In the genomic region with DNA sequence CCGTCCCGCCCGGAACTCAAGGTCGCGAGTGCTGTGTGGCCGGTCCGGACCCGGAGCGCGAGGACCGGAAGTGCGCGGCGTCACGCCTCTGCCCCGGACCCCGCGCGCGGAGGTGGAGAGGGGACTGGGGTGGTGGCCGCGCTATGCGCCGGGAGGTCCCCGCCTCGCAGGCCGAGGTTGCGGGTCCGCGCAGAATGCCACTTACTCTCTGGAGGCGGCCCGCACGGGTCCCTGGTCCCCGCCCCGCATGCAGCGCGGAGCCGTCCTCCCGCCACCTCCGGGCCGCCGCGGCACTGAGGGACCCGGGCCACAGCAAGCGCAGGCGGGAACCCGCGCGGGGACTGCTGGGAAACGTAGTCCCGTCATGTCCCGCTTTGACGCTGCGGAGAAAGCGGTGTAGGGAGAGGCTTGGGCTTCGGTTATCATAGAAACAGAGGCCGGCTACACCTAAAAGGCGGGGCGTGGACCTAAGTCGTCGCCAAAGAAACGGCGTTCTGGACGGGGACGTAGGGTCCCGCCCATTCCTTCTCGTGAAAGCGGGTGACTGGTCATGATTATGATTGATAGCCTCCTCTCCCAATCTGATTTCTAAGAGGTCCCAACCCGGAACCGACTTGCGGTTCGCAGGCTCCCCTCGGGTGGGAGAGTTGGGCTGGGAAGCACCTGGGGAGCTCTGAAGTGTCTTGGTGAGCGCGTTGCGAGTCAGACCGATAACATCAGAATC, we compare ENCODE assay signal across 8 cellular contexts. TPM values are rescaled to one million over a fixed set of nuclear protein-coding genes. Genes with fewer than 3 reads are reported as not detected.
A peak's percentile ranks its signal among the peaks of the same experiment; 100 is the strongest.
DNase-seq lines count a peak whose midpoint lies in the region; ATAC-seq and TF ChIP-seq lines count a peak whose summit lies in the region.

A gene (minus strand): TSS at position 295 of the 724 bp plus-strand sequence. CDS start 11,698 bp downstream, outside the sequence.

- peak; percentile 98 for DNase-seq in AG08396 (ENCODE audit: low spot score)
- peak; percentile 100 for DNase-seq in NCI-H2227 treated with DMSO at 0.1 percent for 48 hours (lab: John Stamatoyannopoulos, UW)
- peak; percentile 99 for DNase-seq in WTC11 (ENCODE audit: low spot score)
- peak; percentile 100 for DNase-seq in cardiac fibroblast (ENCODE audit: low read depth in 2 of 2)
- peak; percentile 93 for DNase-seq in iPS-NIHi11 (ENCODE audit: low spot score)

- in situ Hi-C loops in GM18951 (cut with MboI; ENCODE audit: low sequenced_read_pairs, unreplicated experiment) = no loop called here

- TF ChIP-seq CTCF in WTC11 (IDR thresholded peaks at IDR 0.05) (no peak), cardiac fibroblast (IDR thresholded peaks at IDR 0.05; ENCODE audit: low read depth, low read length) (no peak)

- no peaks in the 10 kb centered on the region for H3K36me3 Mint-ChIP-seq in WTC11

- peak within 1 kb of the TSS; percentile 45 for H3K27ac Mint-ChIP-seq in WTC11

- H3K9me3 Mint-ChIP-seq in WTC11 = no peaks in the 10 kb centered on the region

- peak; percentile 84 for ATAC-seq in HG03175 (IDR thresholded peaks at IDR 0.05; ENCODE audit: unreplicated experiment)
- ATAC-seq in WTC11 = peak; percentile 90

- CTCF ChIA-PET in WTC11 (lab: Charles Lee) = no interaction called here

- TF ChIP-seq POLR2A in GM18951 (IDR thresholded peaks at IDR 0.05; ENCODE audit: extremely low read depth, insufficient read depth, insufficient read length) = peak; percentile 86

- peak within 1 kb of the TSS; percentile 58 to 77 for H3K4me3 ChIP-seq in cardiac fibroblast (replicated peaks in 1 of 2; ENCODE audit: low read depth in 2 of 2, low read length in 2 of 2)
- peak within 1 kb of the TSS; percentile 49 to 87 (median 71) for H3K4me3 ChIP-seq in skin epidermis

- H3K4me1 Mint-ChIP-seq in WTC11 = peaks cover 13% of the 10 kb centered on the region

- H3K27ac ChIP-seq in skin epidermis = peak within 1 kb of the TSS; percentile 83 to 96 (median 92)

- POLR2A ChIA-PET in WTC11 (lab: Charles Lee) = interaction anchor here (0.7 kb wide), 1 partner anchor 17 kb away, joined by 3 read pairs; no protein-coding TSS in a partner anchor

- H3K27me3 Mint-ChIP-seq in WTC11 (ENCODE audit: low read depth) = no peaks in the 10 kb centered on the region

- peak within 1 kb of the TSS; percentile 85 for H3K4me3 Mint-ChIP-seq in WTC11

TF ChIP-seq in WTC11, 78 proteins besides CTCF, POLR2A, EP300 and RAD21 (continues in another document):
- TF ChIP-seq, protein P1, sequence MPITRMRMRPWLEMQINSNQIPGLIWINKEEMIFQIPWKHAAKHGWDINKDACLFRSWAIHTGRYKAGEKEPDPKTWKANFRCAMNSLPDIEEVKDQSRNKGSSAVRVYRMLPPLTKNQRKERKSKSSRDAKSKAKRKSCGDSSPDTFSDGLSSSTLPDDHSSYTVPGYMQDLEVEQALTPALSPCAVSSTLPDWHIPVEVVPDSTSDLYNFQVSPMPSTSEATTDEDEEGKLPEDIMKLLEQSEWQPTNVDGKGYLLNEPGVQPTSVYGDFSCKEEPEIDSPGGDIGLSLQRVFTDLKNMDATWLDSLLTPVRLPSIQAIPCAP (CRISPR knock-in tag; IDR thresholded peaks at IDR 0.05) = peak; percentile 85; the same call in 1 of the 2 replicates
- TF ChIP-seq ZNF423 (CRISPR knock-in tag; IDR thresholded peaks at IDR 0.05) = no peak
- TF ChIP-seq CREM (CRISPR knock-in tag; IDR thresholded peaks at IDR 0.05) = peak; percentile 90
- TF ChIP-seq, protein P2, sequence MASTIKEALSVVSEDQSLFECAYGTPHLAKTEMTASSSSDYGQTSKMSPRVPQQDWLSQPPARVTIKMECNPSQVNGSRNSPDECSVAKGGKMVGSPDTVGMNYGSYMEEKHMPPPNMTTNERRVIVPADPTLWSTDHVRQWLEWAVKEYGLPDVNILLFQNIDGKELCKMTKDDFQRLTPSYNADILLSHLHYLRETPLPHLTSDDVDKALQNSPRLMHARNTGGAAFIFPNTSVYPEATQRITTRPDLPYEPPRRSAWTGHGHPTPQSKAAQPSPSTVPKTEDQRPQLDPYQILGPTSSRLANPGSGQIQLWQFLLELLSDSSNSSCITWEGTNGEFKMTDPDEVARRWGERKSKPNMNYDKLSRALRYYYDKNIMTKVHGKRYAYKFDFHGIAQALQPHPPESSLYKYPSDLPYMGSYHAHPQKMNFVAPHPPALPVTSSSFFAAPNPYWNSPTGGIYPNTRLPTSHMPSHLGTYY (CRISPR knock-in tag; IDR thresholded peaks at IDR 0.05) = 0 out of 2 replicates have a peak, but pooled peaks have one; percentile 58
- TF ChIP-seq MXD4 (CRISPR knock-in tag; IDR thresholded peaks at IDR 0.05; ENCODE audit: borderline replicate concordance) = no peak
- TF ChIP-seq, protein P3, sequence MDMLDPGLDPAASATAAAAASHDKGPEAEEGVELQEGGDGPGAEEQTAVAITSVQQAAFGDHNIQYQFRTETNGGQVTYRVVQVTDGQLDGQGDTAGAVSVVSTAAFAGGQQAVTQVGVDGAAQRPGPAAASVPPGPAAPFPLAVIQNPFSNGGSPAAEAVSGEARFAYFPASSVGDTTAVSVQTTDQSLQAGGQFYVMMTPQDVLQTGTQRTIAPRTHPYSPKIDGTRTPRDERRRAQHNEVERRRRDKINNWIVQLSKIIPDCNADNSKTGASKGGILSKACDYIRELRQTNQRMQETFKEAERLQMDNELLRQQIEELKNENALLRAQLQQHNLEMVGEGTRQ (CRISPR knock-in tag; IDR thresholded peaks at IDR 0.05) = peak; percentile 68
- TF ChIP-seq NR2C2 (CRISPR knock-in tag; IDR thresholded peaks at IDR 0.05) = no peak
- TF ChIP-seq, protein P4, sequence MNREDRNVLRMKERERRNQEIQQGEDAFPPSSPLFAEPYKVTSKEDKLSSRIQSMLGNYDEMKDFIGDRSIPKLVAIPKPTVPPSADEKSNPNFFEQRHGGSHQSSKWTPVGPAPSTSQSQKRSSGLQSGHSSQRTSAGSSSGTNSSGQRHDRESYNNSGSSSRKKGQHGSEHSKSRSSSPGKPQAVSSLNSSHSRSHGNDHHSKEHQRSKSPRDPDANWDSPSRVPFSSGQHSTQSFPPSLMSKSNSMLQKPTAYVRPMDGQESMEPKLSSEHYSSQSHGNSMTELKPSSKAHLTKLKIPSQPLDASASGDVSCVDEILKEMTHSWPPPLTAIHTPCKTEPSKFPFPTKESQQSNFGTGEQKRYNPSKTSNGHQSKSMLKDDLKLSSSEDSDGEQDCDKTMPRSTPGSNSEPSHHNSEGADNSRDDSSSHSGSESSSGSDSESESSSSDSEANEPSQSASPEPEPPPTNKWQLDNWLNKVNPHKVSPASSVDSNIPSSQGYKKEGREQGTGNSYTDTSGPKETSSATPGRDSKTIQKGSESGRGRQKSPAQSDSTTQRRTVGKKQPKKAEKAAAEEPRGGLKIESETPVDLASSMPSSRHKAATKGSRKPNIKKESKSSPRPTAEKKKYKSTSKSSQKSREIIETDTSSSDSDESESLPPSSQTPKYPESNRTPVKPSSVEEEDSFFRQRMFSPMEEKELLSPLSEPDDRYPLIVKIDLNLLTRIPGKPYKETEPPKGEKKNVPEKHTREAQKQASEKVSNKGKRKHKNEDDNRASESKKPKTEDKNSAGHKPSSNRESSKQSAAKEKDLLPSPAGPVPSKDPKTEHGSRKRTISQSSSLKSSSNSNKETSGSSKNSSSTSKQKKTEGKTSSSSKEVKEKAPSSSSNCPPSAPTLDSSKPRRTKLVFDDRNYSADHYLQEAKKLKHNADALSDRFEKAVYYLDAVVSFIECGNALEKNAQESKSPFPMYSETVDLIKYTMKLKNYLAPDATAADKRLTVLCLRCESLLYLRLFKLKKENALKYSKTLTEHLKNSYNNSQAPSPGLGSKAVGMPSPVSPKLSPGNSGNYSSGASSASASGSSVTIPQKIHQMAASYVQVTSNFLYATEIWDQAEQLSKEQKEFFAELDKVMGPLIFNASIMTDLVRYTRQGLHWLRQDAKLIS (CRISPR knock-in tag; IDR thresholded peaks at IDR 0.05; ENCODE audit: borderline replicate concordance) = no peak
- no peak; the same call in 1 of the 2 replicates for TF ChIP-seq ZBTB21 (CRISPR knock-in tag; IDR thresholded peaks at IDR 0.05; ENCODE audit: borderline replicate concordance)
- TF ChIP-seq GABPB1 (CRISPR knock-in tag; IDR thresholded peaks at IDR 0.05) = peak; percentile 96
- TF ChIP-seq CREB1 (CRISPR knock-in tag; IDR thresholded peaks at IDR 0.05) = no peak
- TF ChIP-seq SMAD3 (CRISPR knock-in tag; IDR thresholded peaks at IDR 0.05; ENCODE audit: borderline replicate concordance) = no peak
- no peak for TF ChIP-seq ZNF121 (CRISPR knock-in tag; IDR thresholded peaks at IDR 0.05)
- TF ChIP-seq, protein P5, sequence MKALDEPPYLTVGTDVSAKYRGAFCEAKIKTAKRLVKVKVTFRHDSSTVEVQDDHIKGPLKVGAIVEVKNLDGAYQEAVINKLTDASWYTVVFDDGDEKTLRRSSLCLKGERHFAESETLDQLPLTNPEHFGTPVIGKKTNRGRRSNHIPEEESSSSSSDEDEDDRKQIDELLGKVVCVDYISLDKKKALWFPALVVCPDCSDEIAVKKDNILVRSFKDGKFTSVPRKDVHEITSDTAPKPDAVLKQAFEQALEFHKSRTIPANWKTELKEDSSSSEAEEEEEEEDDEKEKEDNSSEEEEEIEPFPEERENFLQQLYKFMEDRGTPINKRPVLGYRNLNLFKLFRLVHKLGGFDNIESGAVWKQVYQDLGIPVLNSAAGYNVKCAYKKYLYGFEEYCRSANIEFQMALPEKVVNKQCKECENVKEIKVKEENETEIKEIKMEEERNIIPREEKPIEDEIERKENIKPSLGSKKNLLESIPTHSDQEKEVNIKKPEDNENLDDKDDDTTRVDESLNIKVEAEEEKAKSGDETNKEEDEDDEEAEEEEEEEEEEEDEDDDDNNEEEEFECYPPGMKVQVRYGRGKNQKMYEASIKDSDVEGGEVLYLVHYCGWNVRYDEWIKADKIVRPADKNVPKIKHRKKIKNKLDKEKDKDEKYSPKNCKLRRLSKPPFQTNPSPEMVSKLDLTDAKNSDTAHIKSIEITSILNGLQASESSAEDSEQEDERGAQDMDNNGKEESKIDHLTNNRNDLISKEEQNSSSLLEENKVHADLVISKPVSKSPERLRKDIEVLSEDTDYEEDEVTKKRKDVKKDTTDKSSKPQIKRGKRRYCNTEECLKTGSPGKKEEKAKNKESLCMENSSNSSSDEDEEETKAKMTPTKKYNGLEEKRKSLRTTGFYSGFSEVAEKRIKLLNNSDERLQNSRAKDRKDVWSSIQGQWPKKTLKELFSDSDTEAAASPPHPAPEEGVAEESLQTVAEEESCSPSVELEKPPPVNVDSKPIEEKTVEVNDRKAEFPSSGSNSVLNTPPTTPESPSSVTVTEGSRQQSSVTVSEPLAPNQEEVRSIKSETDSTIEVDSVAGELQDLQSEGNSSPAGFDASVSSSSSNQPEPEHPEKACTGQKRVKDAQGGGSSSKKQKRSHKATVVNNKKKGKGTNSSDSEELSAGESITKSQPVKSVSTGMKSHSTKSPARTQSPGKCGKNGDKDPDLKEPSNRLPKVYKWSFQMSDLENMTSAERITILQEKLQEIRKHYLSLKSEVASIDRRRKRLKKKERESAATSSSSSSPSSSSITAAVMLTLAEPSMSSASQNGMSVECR (CRISPR knock-in tag; IDR thresholded peaks at IDR 0.05; ENCODE audit: borderline replicate concordance) = peak; percentile 95; the same call in 1 of the 2 replicates

RNA-seq across cellular contexts. Expression of the gene that starts here (rescaled TPM):
- total RNA-seq in WTC11 (2021) = 3.4 to 4.9 TPM (median 4.6 TPM) in 3 replicates

Comparison
In these comparisons a context has a peak if more than half of its experiments do, and no peak if none do; other contexts are left out.
1. Peak in every context shown above with its lines: DNase-seq, ATAC-seq, H3K4me3 ChIP-seq and H3K27ac ChIP-seq.